ENCODE assay signal across 1 cellular context in genomic region chr6:83998021-83998584, GRCh38.
TF ChIP-seq lines count a peak whose summit lies in the region.

No MANE protein-coding gene starts in this region.

TF ChIP-seq in K562, 482 proteins besides CTCF, POLR2A, EP300 and RAD21 (continued from another document):
- TF ChIP-seq, protein P1, sequence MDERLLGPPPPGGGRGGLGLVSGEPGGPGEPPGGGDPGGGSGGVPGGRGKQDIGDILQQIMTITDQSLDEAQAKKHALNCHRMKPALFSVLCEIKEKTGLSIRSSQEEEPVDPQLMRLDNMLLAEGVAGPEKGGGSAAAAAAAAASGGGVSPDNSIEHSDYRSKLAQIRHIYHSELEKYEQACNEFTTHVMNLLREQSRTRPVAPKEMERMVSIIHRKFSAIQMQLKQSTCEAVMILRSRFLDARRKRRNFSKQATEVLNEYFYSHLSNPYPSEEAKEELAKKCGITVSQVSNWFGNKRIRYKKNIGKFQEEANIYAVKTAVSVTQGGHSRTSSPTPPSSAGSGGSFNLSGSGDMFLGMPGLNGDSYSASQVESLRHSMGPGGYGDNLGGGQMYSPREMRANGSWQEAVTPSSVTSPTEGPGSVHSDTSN (CRISPR knock-in tag; IDR thresholded peaks at IDR 0.05; ENCODE audit: low read depth) = no peak
- TF ChIP-seq, protein P1 (tag; conservative IDR thresholded peaks at IDR 0.05; ENCODE audit: low read depth) = no peak
- TF ChIP-seq ZNF143 (CRISPR knock-in tag; IDR thresholded peaks at IDR 0.05) = no peak
- TF ChIP-seq, protein P2, sequence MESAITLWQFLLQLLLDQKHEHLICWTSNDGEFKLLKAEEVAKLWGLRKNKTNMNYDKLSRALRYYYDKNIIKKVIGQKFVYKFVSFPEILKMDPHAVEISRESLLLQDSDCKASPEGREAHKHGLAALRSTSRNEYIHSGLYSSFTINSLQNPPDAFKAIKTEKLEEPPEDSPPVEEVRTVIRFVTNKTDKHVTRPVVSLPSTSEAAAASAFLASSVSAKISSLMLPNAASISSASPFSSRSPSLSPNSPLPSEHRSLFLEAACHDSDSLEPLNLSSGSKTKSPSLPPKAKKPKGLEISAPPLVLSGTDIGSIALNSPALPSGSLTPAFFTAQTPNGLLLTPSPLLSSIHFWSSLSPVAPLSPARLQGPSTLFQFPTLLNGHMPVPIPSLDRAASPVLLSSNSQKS (CRISPR knock-in tag; IDR thresholded peaks at IDR 0.05) = no peak
